In genomic region chrX:31921236-31921635, GRCh38 we compare ENCODE assay signal across 23 cellular contexts.
A peak's percentile ranks its signal among the peaks of the same experiment; 100 is the strongest.
DNase-seq lines count a peak whose midpoint lies in the region; ATAC-seq, FAIRE-seq and TF ChIP-seq lines count a peak whose summit lies in the region.
"Had no signal": no experiment of that assay in that cellular context is flagged by ENCODE, and none has a peak within 500 bp of the region (broad histone marks: within the 10 kb centered on the region; RNA-seq: fewer than 3 reads in every experiment).

No MANE protein-coding gene starts in this region.

- H3K9me3 ChIP-seq in HEK293 (ENCODE audit: control insufficient read depth, insufficient read depth, low read depth, low read length) (no peaks in the 10 kb centered on the region), OCI-LY3 (ENCODE audit: insufficient read depth, low read length) (no peaks in the 10 kb centered on the region), mammary epithelial cell (replicated peaks; ENCODE audit: insufficient read depth, low read length) (no peaks in the 10 kb centered on the region), skeletal muscle satellite cell (replicated peaks; ENCODE audit: low read length) (no peaks in the 10 kb centered on the region)
- H3K9me3 ChIP-seq: BE2C had no signal

- POLR2A ChIA-PET in HEK293 (lab: Yijun Ruan, JAX), result no interaction called here

- FAIRE-seq in H54 (lab: Jason Lieb, UNC), result no peak
- FAIRE-seq: GM19239 had no signal

- no peak for DNase-seq in mammary epithelial cell
- DNase-seq in H54 (ENCODE audit: insufficient read length, low spot score), result no peak
- DNase-seq: BE2C; CD8-positive, alpha-beta memory T cell; DND-41; H7; HFFc6; Karpas-422; MV-4-11; NCI-H1105 treated with DMSO at 0.1 percent for 48 hours; NCI-H146; NCI-H1930; NCI-H2107; NCI-H524; NCI-H748 treated with DMSO at 0.1 percent for 48 hours; RPMI8226; SHP77 had no signal

- BruUV-seq in mammary epithelial cell (replicated peaks; lab: Mats Ljungman, UMichigan), result no TSS peak

- H3K36me3 ChIP-seq in HEK293 (ENCODE audit: control insufficient read depth in 2 of 2, insufficient read depth in 1 of 2, low read length in 2 of 2) (no peaks in the 10 kb centered on the region), OCI-LY3 (replicated peaks; ENCODE audit: low read depth, low read length) (no peaks in the 10 kb centered on the region), mammary epithelial cell (ENCODE audit: insufficient read depth, low read length) (no peaks in the 10 kb centered on the region), skeletal muscle satellite cell (ENCODE audit: insufficient read depth, low read length) (no peaks in the 10 kb centered on the region)
- H3K36me3 ChIP-seq: BE2C had no signal

- no peak overlapping the region for H3K4me3 ChIP-seq in HEK293 (ENCODE audit: low read depth, low read length)
- peak overlapping the region; percentile 19; the same call in 1 of the 2 replicates for H3K4me3 ChIP-seq in OCI-LY3 (ENCODE audit: low read length)
- H3K4me3 ChIP-seq in mammary epithelial cell (replicated peaks in 1 of 3; ENCODE audit: insufficient read depth in 1 of 3, low read depth in 2 of 3, low read length in 3 of 3), result no peak overlapping the region
- no peak overlapping the region for H3K4me3 ChIP-seq in skeletal muscle satellite cell (ENCODE audit: low read length)

- intact Hi-C loops in mammary epithelial cell (cut with micrococcal nuclease), result no loop called here

- dilution Hi-C loops in mammary epithelial cell (cut with HindIII; ENCODE audit: low sequenced_read_pairs), result no loop called here

- ATAC-seq in HG02840 (IDR thresholded peaks at IDR 0.05; ENCODE audit: low FRiP score, unreplicated experiment), result no peak
- no peak for ATAC-seq in HG02610 (IDR thresholded peaks at IDR 0.05; ENCODE audit: unreplicated experiment)

- H2AFZ ChIP-seq in OCI-LY3 (ENCODE audit: low read depth, low read length) (peak overlapping the region; percentile 73; the same call in 1 of the 2 replicates), mammary epithelial cell (ENCODE audit: low read depth, low read length) (peak overlapping the region; percentile 62)

- no peak overlapping the region for H3K27ac ChIP-seq in HEK293 (ENCODE audit: extremely low read depth, low read depth, low read length)
- no peak overlapping the region for H3K27ac ChIP-seq in OCI-LY3 (ENCODE audit: low read length)
- no peak overlapping the region for H3K27ac ChIP-seq in mammary epithelial cell (ENCODE audit: insufficient read depth, low read depth, low read length)

- TF ChIP-seq CTCF in HEK293 (tag by site-specific recombination; IDR thresholded peaks at IDR 0.05) (no peak), OCI-LY3 (IDR thresholded peaks at IDR 0.05; ENCODE audit: low read depth, low read length) (no peak), mammary epithelial cell (conservative IDR thresholded peaks at IDR 0.05 in 1 of 2, IDR thresholded peaks at IDR 0.05 in 1 of 2; ENCODE audit: extremely low read depth in 1 of 2, insufficient read depth in 1 of 2, low read depth in 1 of 2, low read length in 2 of 2) (no peak)

- H4K20me1 ChIP-seq in OCI-LY3 (ENCODE audit: insufficient read depth, low read length), result no peaks in the 10 kb centered on the region
- no peaks in the 10 kb centered on the region for H4K20me1 ChIP-seq in mammary epithelial cell (ENCODE audit: insufficient read depth, low read length)

- H3K9ac ChIP-seq in OCI-LY3 (ENCODE audit: low read length) (no peak overlapping the region), mammary epithelial cell (ENCODE audit: insufficient read depth, low read length) (no peak overlapping the region), skeletal muscle satellite cell (ENCODE audit: low read depth, low read length) (no peak overlapping the region)

- H3K4me1 ChIP-seq in HEK293 (ENCODE audit: control insufficient read depth, insufficient read depth, low read length) (no peaks in the 10 kb centered on the region), OCI-LY3 (ENCODE audit: low read length) (no peaks in the 10 kb centered on the region), mammary epithelial cell (ENCODE audit: insufficient read depth, low read length) (no peaks in the 10 kb centered on the region), skeletal muscle satellite cell (ENCODE audit: control insufficient read depth, insufficient read depth, low read length) (no peaks in the 10 kb centered on the region)
- H3K4me1 ChIP-seq: BE2C had no signal

- CTCF ChIA-PET in HEK293 (lab: Yijun Ruan, JAX) (no interaction called here), mammary epithelial cell (lab: Charles Lee; ENCODE audit: low non-redundant PET) (no interaction called here)

- TF ChIP-seq POLR2A in H54 (IDR thresholded peaks at IDR 0.05; ENCODE audit: low read depth, low read length), result no peak

- H3K4me2 ChIP-seq in OCI-LY3 (ENCODE audit: low read length), result peak overlapping the region; percentile 48
- peak overlapping the region; percentile 49 for H3K4me2 ChIP-seq in mammary epithelial cell (ENCODE audit: insufficient read depth, low read depth, low read length)
- peak overlapping the region; percentile 40 for H3K4me2 ChIP-seq in skeletal muscle satellite cell (ENCODE audit: low read length)

- H3K79me2 ChIP-seq in OCI-LY3 (ENCODE audit: low read length) (no peaks in the 10 kb centered on the region), mammary epithelial cell (ENCODE audit: insufficient read depth, low read length) (no peaks in the 10 kb centered on the region)

- H3K27me3 ChIP-seq in OCI-LY3 (ENCODE audit: low read depth, low read length) (no peaks in the 10 kb centered on the region), mammary epithelial cell (ENCODE audit: insufficient read depth, low read length) (no peaks in the 10 kb centered on the region), skeletal muscle satellite cell (ENCODE audit: control insufficient read depth, insufficient read depth, low read length) (no peaks in the 10 kb centered on the region)
- H3K27me3 ChIP-seq: BE2C had no signal

- 32% methylated on average over 2 of the region's 2 CpGs for WGBS in mammary epithelial cell (ENCODE audit: low coverage, missing lambda C conversion rate)

- in situ Hi-C loops in mammary epithelial cell (cut with MboI; ENCODE audit: low sequenced_read_pairs in 2 of 2), result no loop called here

TF ChIP-seq in HEK293, 187 proteins besides CTCF, POLR2A, EP300 and RAD21:
- 0 out of 2 replicates have a peak, but pooled peaks have one; percentile 30 for TF ChIP-seq SCRT1 (tag by site-specific recombination; IDR thresholded peaks at IDR 0.05; ENCODE audit: borderline replicate concordance)
- TF ChIP-seq SCRT2 (tag by site-specific recombination; IDR thresholded peaks at IDR 0.05), result peak; percentile 56
- TF ChIP-seq ZNF48 (tag by site-specific recombination; IDR thresholded peaks at IDR 0.05), result no peak
- no peak for TF ChIP-seq ZNF639 (tag by site-specific recombination; IDR thresholded peaks at IDR 0.05)
